In the genomic region with DNA sequence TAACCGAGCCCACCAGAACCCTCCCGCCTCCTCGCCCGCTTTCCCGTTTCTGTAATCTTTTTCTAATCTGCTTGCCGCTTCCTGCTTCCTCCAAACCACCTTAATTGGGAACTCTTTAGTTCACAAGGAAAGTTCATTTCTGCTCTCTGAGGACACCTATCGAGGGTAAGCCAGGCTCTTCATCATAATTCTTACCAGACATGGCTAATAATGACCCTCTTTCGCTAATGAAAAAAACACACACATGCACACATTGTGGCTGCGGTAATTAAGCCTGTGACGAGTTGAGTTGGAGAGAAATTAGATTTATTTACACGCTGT, we compare ENCODE assay signal across 9 cellular contexts.
DNase-seq lines count a peak whose midpoint lies in the region; ATAC-seq lines count a peak whose summit lies in the region.
"Had no signal": no experiment of that assay in that cellular context is flagged by ENCODE, and none has a peak within 500 bp of the region (broad histone marks: within the 10 kb centered on the region; RNA-seq: fewer than 3 reads in every experiment).

No MANE protein-coding gene starts in this region.

- H3K9me3 Mint-ChIP-seq in naive thymus-derived CD4-positive, alpha-beta T cell: no peaks in the 10 kb centered on the region
- H3K9me3 Mint-ChIP-seq: memory B cell had no signal

- peaks cover 33 to 59% (median 45%) of the 10 kb centered on the region in 5 donors for H3K27me3 Mint-ChIP-seq in naive thymus-derived CD4-positive, alpha-beta T cell

- no peak overlapping the region for H3K27ac ChIP-seq in naive thymus-derived CD4-positive, alpha-beta T cell (ENCODE audit: low read depth, low read length)
- no peak overlapping the region for H3K27ac ChIP-seq in Karpas-422 (ENCODE audit: low read length)

- H3K4me1 Mint-ChIP-seq in naive thymus-derived CD4-positive, alpha-beta T cell: peaks cover 5 to 15% (median 13%) of the 10 kb centered on the region in 7 donors

- H4K20me1 ChIP-seq in Karpas-422 (ENCODE audit: insufficient read depth, low read depth, low read length): no peaks in the 10 kb centered on the region

- no peak overlapping the region for H3K9ac ChIP-seq in Karpas-422 (ENCODE audit: low read length)

- peak; percentile 18 for ATAC-seq in naive thymus-derived CD4-positive, alpha-beta T cell
- ATAC-seq in HG03175 (IDR thresholded peaks at IDR 0.05; ENCODE audit: unreplicated experiment) (no peak), HG02885 (IDR thresholded peaks at IDR 0.05; ENCODE audit: poor library complexity, unreplicated experiment) (no peak)

- H3K36me3 ChIP-seq in naive thymus-derived CD4-positive, alpha-beta T cell (ENCODE audit: control insufficient read depth in 2 of 3, insufficient read depth in 3 of 3, low read length in 3 of 3): no peaks in the 10 kb centered on the region
- H3K36me3 ChIP-seq in Karpas-422 (ENCODE audit: insufficient read depth, low read length): no peaks in the 10 kb centered on the region

- no peaks in the 10 kb centered on the region for H3K79me2 ChIP-seq in Karpas-422 (ENCODE audit: low read length)

- DNase-seq in COR-L47 (lab: John Stamatoyannopoulos, UW) (peak; percentile 62), NCI-H69 (lab: John Stamatoyannopoulos, UW) (peak; percentile 75), fibroblast of gingiva (ENCODE audit: low read depth) (peak; percentile 36), Karpas-422 (no peak)
- no peak for DNase-seq in naive thymus-derived CD4-positive, alpha-beta T cell
- no peak for DNase-seq in activated CD4-positive, alpha-beta T cell treated with anti-CD3 and anti-CD28 coated beads, Interleukin-2, amount 50 U/mL, for 48 hours

- POLR2A ChIA-PET in naive thymus-derived CD4-positive, alpha-beta T cell (lab: Charles Lee): no interaction called here

- no peaks in the 10 kb centered on the region for H3K9me2 ChIP-seq in Karpas-422 (replicated peaks; ENCODE audit: insufficient read depth, low read length)

- no peaks in the 10 kb centered on the region for H3K4me1 ChIP-seq in naive thymus-derived CD4-positive, alpha-beta T cell (ENCODE audit: control insufficient read depth in 2 of 2, insufficient read depth in 2 of 2, low read length in 2 of 2)
- no peaks in the 10 kb centered on the region for H3K4me1 ChIP-seq in Karpas-422 (ENCODE audit: low read length)

- H3K27me3 ChIP-seq in naive thymus-derived CD4-positive, alpha-beta T cell (ENCODE audit: control insufficient read depth in 2 of 2, insufficient read depth in 2 of 2, low read length in 2 of 2): no peaks in the 10 kb centered on the region
- no peaks in the 10 kb centered on the region for H3K27me3 ChIP-seq in Karpas-422 (ENCODE audit: low read length)

- H3K36me3 Mint-ChIP-seq in naive thymus-derived CD4-positive, alpha-beta T cell: no peaks in the 10 kb centered on the region
- H3K36me3 Mint-ChIP-seq: memory B cell had no signal

- H3K4me3 ChIP-seq in naive thymus-derived CD4-positive, alpha-beta T cell (ENCODE audit: low read length): no peak overlapping the region
- H3K4me3 ChIP-seq in Karpas-422 (ENCODE audit: low read length): no peak overlapping the region

- intact Hi-C loops in naive thymus-derived CD4-positive, alpha-beta T cell (cut with micrococcal nuclease): no loop called here

- H3K4me3 Mint-ChIP-seq in naive thymus-derived CD4-positive, alpha-beta T cell: peak overlapping the region in 9 of 10 donors; percentile 18 to 77 (median 60)
- H3K4me3 Mint-ChIP-seq: memory B cell had no signal

- no peaks in the 10 kb centered on the region for H3K9me3 ChIP-seq in naive thymus-derived CD4-positive, alpha-beta T cell (ENCODE audit: control insufficient read depth in 2 of 3, low read length in 3 of 3)
- no peaks in the 10 kb centered on the region for H3K9me3 ChIP-seq in Karpas-422 (ENCODE audit: low read length)

- H3K4me2 ChIP-seq in Karpas-422 (ENCODE audit: low read depth, low read length, poor library complexity, severe bottlenecking): no peak overlapping the region

- H2AFZ ChIP-seq in Karpas-422 (ENCODE audit: low read length): no peak overlapping the region

- CTCF ChIA-PET in naive thymus-derived CD4-positive, alpha-beta T cell (lab: Charles Lee): no interaction called here

- H3K27ac Mint-ChIP-seq in naive thymus-derived CD4-positive, alpha-beta T cell: peak overlapping the region in 1 of 9 donors; percentile 0
- H3K27ac Mint-ChIP-seq: memory B cell had no signal

Comparison
In these comparisons a context has a peak if more than half of its experiments do, and no peak if none do; other contexts are left out.
1. DNase-seq: peak in COR-L47 (single experiment), NCI-H69 (single experiment) and fibroblast of gingiva (single experiment); none in naive thymus-derived CD4-positive, alpha-beta T cell (0 of 9), activated CD4-positive, alpha-beta T cell treated with anti-CD3 and anti-CD28 coated beads, Interleukin-2, amount 50 U/mL, for 48 hours (0 of 2) and Karpas-422 (single experiment).